ENCODE assay signal across 15 cellular contexts in genomic region chr1:1672181-1672965, GRCh38. TPM values are rescaled to one million over a fixed set of nuclear protein-coding genes. Genes with fewer than 3 reads are reported as not detected.
"Had no signal": no experiment of that assay in that cellular context is flagged by ENCODE, and none has a peak within 500 bp of the region (broad histone marks: within the 10 kb centered on the region; RNA-seq: fewer than 3 reads in every experiment).

No MANE protein-coding gene starts in this region.

- ATAC-seq: activated T-cell treated with anti-CD3 and anti-CD28 coated beads, Interleukin-2, amount 50 U/mL, for 72 hours; T-cell had no signal

- H3K9me3 ChIP-seq: adrenal gland, esophagus muscularis mucosa, suprapubic skin, transverse colon had no signal

- H3K4me1 ChIP-seq: adrenal gland, suprapubic skin, transverse colon had no signal

- H3K27ac ChIP-seq: adrenal gland, esophagus muscularis mucosa, suprapubic skin, transverse colon had no signal

- DNase-seq: activated CD4-positive, alpha-beta T cell treated with anti-CD3 and anti-CD28 coated beads, Interleukin-2, amount 10 ng/mL, durations not matched to agents 7 days and 5 days; activated effector memory CD4-positive, alpha-beta T cell treated with anti-CD3 and anti-CD28 coated beads, Interleukin-2, amount 50 U/mL, for 16 hours; activated T-cell treated with anti-CD3 and anti-CD28 coated beads, Interleukin-2, amount 50 U/mL, for 72 hours; dermis blood vessel endothelial cell; effector memory CD4-positive, alpha-beta T cell; midbrain; nucleus accumbens; retina; T-cell; T-helper 9 cell; transverse colon had no signal

- H3K27me3 ChIP-seq: adrenal gland, esophagus muscularis mucosa, suprapubic skin, transverse colon had no signal

- H3K4me3 ChIP-seq: adrenal gland, esophagus muscularis mucosa, lung, suprapubic skin, transverse colon had no signal

RNA-seq across cellular contexts. Expression of gene MMP23B, which starts 40.4 kb away (rescaled TPM):
- total RNA-seq: dermis blood vessel endothelial cell had no signal
